ENCODE assay signal across 20 cellular contexts in genomic region chr16:23979982-23980381, GRCh38.
"Had no signal": no experiment of that assay in that cellular context is flagged by ENCODE, and none has a peak within 500 bp of the region (broad histone marks: within the 10 kb centered on the region; RNA-seq: fewer than 3 reads in every experiment).

No MANE protein-coding gene starts in this region.

- FAIRE-seq: endothelial cell of umbilical vein, urothelium cell line had no signal

- H3K79me2 ChIP-seq: hepatocyte had no signal

- H3K4me3 Mint-ChIP-seq: endodermal cell; naive thymus-derived CD8-positive, alpha-beta T cell; type B pancreatic cell had no signal

- H3K27me3 ChIP-seq: foreskin keratinocyte, ovary, right atrium auricular region, sigmoid colon, suprapubic skin, thyroid gland had no signal

- DNase-seq: effector CD4-positive, alpha-beta T cell; endodermal cell; erythroblast; foreskin keratinocyte; left colon; left ventricle myocardium superior; mesendoderm; naive thymus-derived CD8-positive, alpha-beta T cell; ovary; sigmoid colon; thyroid gland had no signal

- H3K36me3 ChIP-seq: ovary, right atrium auricular region, sigmoid colon, suprapubic skin, thyroid gland had no signal

- H3K4me2 ChIP-seq: hepatocyte had no signal

- H3K27ac Mint-ChIP-seq: endodermal cell, type B pancreatic cell had no signal

- H3K4me1 Mint-ChIP-seq: endodermal cell had no signal

- ATAC-seq: foreskin keratinocyte; left colon; left ventricle myocardium superior; naive thymus-derived CD8-positive, alpha-beta T cell had no signal

- H3K4me1 ChIP-seq: foreskin keratinocyte, right atrium auricular region, sigmoid colon, suprapubic skin, thyroid gland had no signal

- H3K4me3 ChIP-seq: coronary artery, hepatocyte, lung, ovary, right atrium auricular region, sigmoid colon, skin epidermis, suprapubic skin, thyroid gland had no signal

- H3K9me3 ChIP-seq: ovary, right atrium auricular region, sigmoid colon, suprapubic skin, thyroid gland had no signal

- H2AFZ ChIP-seq: hepatocyte had no signal

- H3K9me3 Mint-ChIP-seq: endodermal cell; naive thymus-derived CD8-positive, alpha-beta T cell; type B pancreatic cell had no signal

- H3K36me3 Mint-ChIP-seq: type B pancreatic cell had no signal

- H3K27me3 Mint-ChIP-seq: naive thymus-derived CD8-positive, alpha-beta T cell had no signal

- H3K27ac ChIP-seq: coronary artery, foreskin keratinocyte, hepatocyte, ovary, right atrium auricular region, sigmoid colon, skin epidermis, suprapubic skin, thyroid gland had no signal
